ENCODE assay signal across 14 cellular contexts in the genomic region with DNA sequence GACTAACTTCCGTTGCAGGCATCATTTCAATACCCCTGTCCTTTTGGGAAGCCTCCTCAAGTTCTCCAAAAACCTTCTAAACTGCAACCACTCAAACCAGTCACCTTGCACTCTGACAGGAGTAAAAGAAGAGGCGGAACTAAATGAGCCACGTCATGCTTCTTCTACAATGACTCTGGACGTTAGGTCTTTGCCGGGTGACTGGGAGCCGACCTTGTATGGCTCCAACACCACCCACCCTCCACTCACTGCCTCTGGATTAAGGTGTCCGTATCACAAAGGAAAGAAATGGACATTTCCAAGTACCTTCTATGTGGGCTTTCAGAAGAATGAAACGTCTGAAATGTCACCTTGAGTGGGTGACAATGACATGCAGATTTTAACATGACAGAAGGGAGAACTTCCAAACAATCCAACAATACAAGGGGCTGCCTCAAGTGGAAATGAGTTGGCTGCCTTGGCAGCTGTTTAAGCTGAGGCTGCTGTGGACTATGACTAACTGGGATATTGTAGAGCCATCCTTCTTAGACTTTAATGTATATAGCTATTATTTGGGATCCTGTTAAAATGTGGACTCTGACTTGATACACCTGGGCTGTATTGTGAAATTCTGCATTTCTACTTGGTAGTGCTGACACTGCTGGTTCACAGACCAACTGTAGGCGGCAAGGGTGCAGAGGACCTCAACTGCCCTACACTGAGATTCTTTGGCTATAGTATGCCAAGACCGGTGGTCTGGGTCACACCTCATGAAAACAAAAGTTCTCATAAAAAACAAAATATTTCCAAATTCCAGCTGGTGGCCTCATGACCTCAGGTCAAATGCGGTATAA. TPM values are rescaled to one million over a fixed set of nuclear protein-coding genes. Genes with fewer than 3 reads are reported as not detected.
DNase-seq lines count a peak whose midpoint lies in the region; ATAC-seq and TF ChIP-seq lines count a peak whose summit lies in the region.
"Had no signal": no experiment of that assay in that cellular context is flagged by ENCODE, and none has a peak within 500 bp of the region (broad histone marks: within the 10 kb centered on the region; RNA-seq: fewer than 3 reads in every experiment).

No MANE protein-coding gene starts in this region.

- H3K36me3 ChIP-seq in GM23248 (ENCODE audit: low read depth) (no peaks in the 10 kb centered on the region), ascending aorta (peaks cover 92% of the 10 kb centered on the region in 2 donors), gastrocnemius medialis (peaks cover 0 to 22% of the 10 kb centered on the region in 2 donors)

- peak; percentile 50 for ATAC-seq in left ventricle myocardium superior
- no peak for ATAC-seq in gastrocnemius medialis
- no peak for ATAC-seq in GM18873 (IDR thresholded peaks at IDR 0.05; ENCODE audit: low FRiP score, unreplicated experiment)
- ATAC-seq: Panc1 had no signal

- no peak overlapping the region for H3K27ac ChIP-seq in GM23248
- H3K27ac ChIP-seq in ascending aorta = peak overlapping the region; percentile 9 to 32
- peak overlapping the region; percentile 13 to 86 (median 79) for H3K27ac ChIP-seq in gastrocnemius medialis

- no peak overlapping the region for H3K9ac ChIP-seq in GM23248

- peak; percentile 6 for DNase-seq in GM23248
- DNase-seq in ascending aorta (ENCODE audit: low spot score in 2 of 2) = no peak
- no peak for DNase-seq in left ventricle myocardium superior
- DNase-seq in gastrocnemius medialis = no peak
- DNase-seq in HK-2 (ENCODE audit: unreplicated experiment) = no peak
- DNase-seq in stimulated activated CD8-positive, alpha-beta memory T cell treated with anti-CD3 and anti-CD28 coated beads, Interleukin-4, amount 100 ng/mL, for 48 hours = no peak
- DNase-seq in DMS 273 (lab: John Stamatoyannopoulos, UW; ENCODE audit: unreplicated experiment) = no peak
- DNase-seq: DMS79 treated with DMSO at 0.1 percent for 48 hours, NCI-H1417, NCI-H187, NCI-H69 had no signal

- H3K27me3 ChIP-seq in GM23248 (replicated peaks; ENCODE audit: insufficient read depth) (no peaks in the 10 kb centered on the region), ascending aorta (no peaks in the 10 kb centered on the region), gastrocnemius medialis (no peaks in the 10 kb centered on the region)

- no peak for TF ChIP-seq POLR2A in gastrocnemius medialis (IDR thresholded peaks at IDR 0.05)

- WGBS in GM23248 (ENCODE audit: low coverage in 1 of 2, low lambda C conversion rate in 2 of 2, missing lambda C conversion rate in 2 of 2), 2 experiments = 88% methylated on average over 11 of the region's 11 CpGs

- in situ Hi-C loops in GM23248 (cut with MboI) (no loop called here), gastrocnemius medialis (cut with MboI; ENCODE audit: low sequenced_read_pairs in 4 of 4) (no loop called here)

- H3K4me3 ChIP-seq in GM23248 (no peak overlapping the region), ascending aorta (no peak overlapping the region), gastrocnemius medialis (no peak overlapping the region)

- no peaks in the 10 kb centered on the region for H3F3A ChIP-seq in GM23248 (ENCODE audit: insufficient read depth)

- no peaks in the 10 kb centered on the region for H3K9me2 ChIP-seq in GM23248 (ENCODE audit: insufficient read depth)

- H3K79me2 ChIP-seq in GM23248 (ENCODE audit: insufficient read depth) = no peaks in the 10 kb centered on the region

- TF ChIP-seq CTCF in ascending aorta (IDR thresholded peaks at IDR 0.05) = no peak
- TF ChIP-seq CTCF in gastrocnemius medialis (IDR thresholded peaks at IDR 0.05 in 4 of 5, conservative IDR thresholded peaks at IDR 0.05 in 1 of 5) = no peak

- H3K4me2 ChIP-seq in GM23248 (ENCODE audit: unreplicated experiment) = no peak overlapping the region

- intact Hi-C loops in ascending aorta (cut with DNase I) (no loop called here), left ventricle myocardium superior (cut with micrococcal nuclease) (no loop called here), gastrocnemius medialis (cut with DNase I; ENCODE audit: low total_unique reads) (loop anchor here (5.0 kb wide), 1 partner anchor 37 kb away; no protein-coding TSS in a partner anchor)

- H3K9me3 ChIP-seq in GM23248 (ENCODE audit: low read depth) (no peaks in the 10 kb centered on the region), ascending aorta (no peaks in the 10 kb centered on the region), gastrocnemius medialis (no peaks in the 10 kb centered on the region)

- no peak overlapping the region for H2AFZ ChIP-seq in GM23248

- H3K4me1 ChIP-seq in GM23248 (ENCODE audit: insufficient read depth) (no peaks in the 10 kb centered on the region), ascending aorta (peaks cover 0 to 6% of the 10 kb centered on the region in 2 donors), gastrocnemius medialis (peaks cover 63 to 70% of the 10 kb centered on the region in 2 donors)

- H4K20me1 ChIP-seq in GM23248 (ENCODE audit: insufficient read depth) = no peaks in the 10 kb centered on the region

RNA-seq across cellular contexts. Expression of gene PDLIM1, which starts 33.8 kb away (rescaled TPM):
- total RNA-seq in GM23248 (2014; rRNA removed; shearing (Covaris generic)) = 16.3 and 32.0 TPM in 2 replicates
- 143 and 147 TPM in 2 replicates for polyA plus RNA-seq in GM23248 (2016; fragmentation: Nextera tagmentation; extraction: Ambion mirVana)
- total RNA-seq in ascending aorta (191 TPM), left ventricle myocardium superior (231 TPM), gastrocnemius medialis (100 to 1,000 TPM; 157 to 572 (median 272) TPM)
- total RNA-seq: G401 had no signal
